In the genomic region with DNA sequence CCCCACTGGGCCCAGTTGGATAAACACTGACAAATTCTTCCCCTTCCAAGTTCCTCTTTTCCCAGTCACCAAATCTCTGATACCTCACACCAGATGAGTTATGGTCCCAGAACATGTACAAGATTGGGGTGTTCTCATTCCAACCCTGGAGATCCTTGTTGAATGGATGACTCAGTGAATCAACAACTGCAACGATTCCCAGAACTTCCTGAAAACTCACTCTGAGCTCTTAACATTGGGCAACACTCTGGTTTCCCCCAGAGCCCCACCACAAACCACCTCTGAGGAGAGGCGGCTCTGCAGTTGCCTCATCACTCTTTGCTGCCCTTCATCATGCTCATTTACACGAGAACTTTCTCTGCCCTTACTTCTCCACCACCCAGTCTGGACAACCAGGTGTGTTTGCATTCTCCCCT, we compare ENCODE assay signal across 1 cellular context.
TF ChIP-seq lines count a peak whose summit lies in the region.

No MANE protein-coding gene starts in this region.

TF ChIP-seq in IMR-90, 13 proteins besides CTCF, POLR2A, EP300 and RAD21 (continued from another document):
- TF ChIP-seq MXI1 (IDR thresholded peaks at IDR 0.05; ENCODE audit: borderline replicate concordance, low read depth, low read length), result no peak
